ENCODE assay signal across 1 cellular context in the genomic region with DNA sequence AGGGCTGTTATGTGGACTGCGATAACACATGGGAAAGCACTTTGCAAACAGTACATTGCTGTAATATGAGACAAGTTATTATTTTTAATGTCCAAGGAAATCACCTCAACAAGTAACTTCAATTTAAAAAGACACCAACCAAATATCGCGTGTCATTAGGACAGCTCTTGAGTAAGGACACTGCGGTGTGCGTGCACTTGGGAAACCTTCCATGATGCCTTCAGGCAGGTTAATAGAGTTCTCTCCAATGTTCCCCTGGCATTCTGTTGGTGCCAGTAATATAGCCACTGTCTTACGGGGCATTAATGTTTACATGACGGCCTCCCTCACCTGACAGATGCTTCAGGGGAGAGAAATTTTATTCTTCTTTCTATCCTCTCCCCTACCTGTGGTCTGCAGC.
TF ChIP-seq lines count a peak whose summit lies in the region.

No MANE protein-coding gene starts in this region.

TF ChIP-seq in WTC11, 78 proteins besides CTCF, POLR2A, EP300 and RAD21 (continued from another document):
- TF ChIP-seq, protein P1, sequence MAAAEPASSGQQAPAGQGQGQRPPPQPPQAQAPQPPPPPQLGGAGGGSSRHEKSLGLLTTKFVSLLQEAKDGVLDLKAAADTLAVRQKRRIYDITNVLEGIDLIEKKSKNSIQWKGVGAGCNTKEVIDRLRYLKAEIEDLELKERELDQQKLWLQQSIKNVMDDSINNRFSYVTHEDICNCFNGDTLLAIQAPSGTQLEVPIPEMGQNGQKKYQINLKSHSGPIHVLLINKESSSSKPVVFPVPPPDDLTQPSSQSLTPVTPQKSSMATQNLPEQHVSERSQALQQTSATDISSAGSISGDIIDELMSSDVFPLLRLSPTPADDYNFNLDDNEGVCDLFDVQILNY (CRISPR knock-in tag; IDR thresholded peaks at IDR 0.05) = no peak
